3 cellular contexts compared by ENCODE assay signal in the genomic region with DNA sequence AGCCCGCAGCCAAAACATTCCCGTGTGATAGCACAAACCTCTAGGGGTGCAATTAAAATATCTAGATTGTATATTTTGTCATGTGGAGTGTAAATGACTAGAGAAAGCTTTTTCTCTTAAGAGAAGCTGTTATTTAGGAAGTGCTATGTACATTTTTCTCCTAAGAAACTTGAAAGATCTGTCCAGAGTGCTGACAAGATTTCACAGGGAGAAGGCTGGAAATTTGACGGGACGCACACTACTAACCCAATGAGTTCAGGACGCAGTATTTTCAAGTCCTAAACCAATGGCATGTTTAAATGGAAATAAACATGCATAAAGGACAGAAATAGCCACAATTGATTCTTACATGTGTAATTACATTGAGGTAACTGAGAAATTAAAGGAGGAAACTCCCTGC. TPM values are rescaled to one million over a fixed set of nuclear protein-coding genes. Genes with fewer than 3 reads are reported as not detected.
"Had no signal": no experiment of that assay in that cellular context is flagged by ENCODE, and none has a peak within 500 bp of the region (broad histone marks: within the 10 kb centered on the region; RNA-seq: fewer than 3 reads in every experiment).

No MANE protein-coding gene starts in this region.

RNA-seq across cellular contexts. Expression of a gene that starts 3.9 kb away (rescaled TPM):
- total RNA-seq: activated CD8-positive, alpha-beta memory T cell treated with anti-CD3 and anti-CD28 coated beads for 36 hours; activated naive CD8-positive, alpha-beta T cell treated with anti-CD3 and anti-CD28 coated beads for 36 hours; activated T-helper 1 cell treated with anti-CD3 and anti-CD28 coated beads, Interleukin-12 subunit alpha, Interleukin-12 subunit beta, Interleukin-2, Interleukin-4 antibody, amounts not matched to agents 30 ng/mL and 10 ng/mL and 1 ng/mL, durations not matched to agents 14 hours and 24 hours and 36 hours had no signal
